ENCODE assay signal across 19 cellular contexts in genomic region chr3:13558651-13559050, GRCh38. TPM values are rescaled to one million over a fixed set of nuclear protein-coding genes. Genes with fewer than 3 reads are reported as not detected.
A peak's percentile ranks its signal among the peaks of the same experiment; 100 is the strongest.
DNase-seq lines count a peak whose midpoint lies in the region; ATAC-seq and TF ChIP-seq lines count a peak whose summit lies in the region.
"Had no signal": no experiment of that assay in that cellular context is flagged by ENCODE, and none has a peak within 500 bp of the region (broad histone marks: within the 10 kb centered on the region; RNA-seq: fewer than 3 reads in every experiment).

No MANE protein-coding gene starts in this region.

- no peak overlapping the region for H3K4me3 Mint-ChIP-seq in neural progenitor cell
- H3K4me3 Mint-ChIP-seq: B cell; CD4-positive, alpha-beta T cell; CD8-positive, alpha-beta T cell had no signal

- H3K27ac ChIP-seq in right atrium auricular region, result peak overlapping the region; percentile 28 to 29
- peak overlapping the region; percentile 45; the same call in 1 of the 2 replicates for H3K27ac ChIP-seq in RWPE1
- H3K27ac ChIP-seq in neural progenitor cell, result no peak overlapping the region
- H3K27ac ChIP-seq in vagina, result peak overlapping the region; percentile 56
- H3K27ac ChIP-seq: BLaER1 treated with 17β-estradiol and CSF1 and Interleukin-3, amounts not matched to agents 10 nM and 100 nM; C4-2B had no signal

- H3K9me3 Mint-ChIP-seq in neural progenitor cell, result no peaks in the 10 kb centered on the region
- H3K9me3 Mint-ChIP-seq: CD4-positive, alpha-beta T cell; CD8-positive, alpha-beta T cell had no signal

- no peaks in the 10 kb centered on the region for H4K20me1 ChIP-seq in neural progenitor cell (ENCODE audit: low read depth)
- H4K20me1 ChIP-seq: BLaER1 treated with 17β-estradiol and CSF1 and Interleukin-3, amounts not matched to agents 10 nM and 100 nM had no signal

- CTCF ChIA-PET in RWPE1 (lab: Yijun Ruan, JAX), result no interaction called here

- TF ChIP-seq CTCF in right atrium auricular region (IDR thresholded peaks at IDR 0.05), result no peak
- TF ChIP-seq CTCF in RWPE1 (conservative IDR thresholded peaks at IDR 0.05; ENCODE audit: low read depth), result no peak
- no peak for TF ChIP-seq CTCF in neural progenitor cell (IDR thresholded peaks at IDR 0.05)
- TF ChIP-seq CTCF in vagina (IDR thresholded peaks at IDR 0.05), result no peak

- H3K36me3 ChIP-seq in right atrium auricular region, result no peaks in the 10 kb centered on the region
- H3K36me3 ChIP-seq in neural progenitor cell, result no peaks in the 10 kb centered on the region
- H3K36me3 ChIP-seq in vagina, result no peaks in the 10 kb centered on the region
- H3K36me3 ChIP-seq: BLaER1 treated with 17β-estradiol and CSF1 and Interleukin-3, amounts not matched to agents 10 nM and 100 nM had no signal

- POLR2A ChIA-PET in RWPE1 (lab: Yijun Ruan, JAX; ENCODE audit: low non-redundant PET), result no interaction called here

- ATAC-seq in left ventricle myocardium superior (no peak), GM18502 (IDR thresholded peaks at IDR 0.05; ENCODE audit: poor library complexity, unreplicated experiment) (no peak)
- ATAC-seq: CD8-positive, alpha-beta T cell had no signal

- no peaks in the 10 kb centered on the region for H3K79me2 ChIP-seq in neural progenitor cell (ENCODE audit: low read depth)

- peak overlapping the region; percentile 57 for H3K27ac Mint-ChIP-seq in neural progenitor cell
- H3K27ac Mint-ChIP-seq: B cell; CD4-positive, alpha-beta T cell; CD8-positive, alpha-beta T cell had no signal

- H3K27me3 ChIP-seq in right atrium auricular region (no peaks in the 10 kb centered on the region), neural progenitor cell (no peaks in the 10 kb centered on the region), vagina (no peaks in the 10 kb centered on the region)
- H3K27me3 ChIP-seq: BLaER1 treated with 17β-estradiol and CSF1 and Interleukin-3, amounts not matched to agents 10 nM and 100 nM had no signal

- H2AFZ ChIP-seq in neural progenitor cell (replicated peaks), result no peak overlapping the region

- H3F3A ChIP-seq in neural progenitor cell (ENCODE audit: low read depth), result no peaks in the 10 kb centered on the region

- in situ Hi-C loops in ACHN (cut with HindIII; ENCODE audit: low pct_ligation_motif_present, low pct_unique_long_range_greater_than_20kb, low sequenced_read_pairs), result no loop called here

- TF ChIP-seq POLR2A in vagina (IDR thresholded peaks at IDR 0.05), result no peak

- no peak for DNase-seq in right atrium auricular region (ENCODE audit: low spot score)
- DNase-seq in left ventricle myocardium superior, result no peak
- DNase-seq in RWPE1 (ENCODE audit: low spot score), result no peak
- no peak for DNase-seq in neural progenitor cell (ENCODE audit: low spot score)
- no peak for DNase-seq in vagina (ENCODE audit: extremely low spot score in 2 of 2)
- no peak for DNase-seq in HPDE6-E6E7 (ENCODE audit: extremely low spot score)
- no peak for DNase-seq in ACHN
- DNase-seq: 8988T; AML-193; Caco-2; Calu3; CD4-positive, alpha-beta T cell; CD8-positive, alpha-beta T cell; DMS79 treated with DMSO at 0.1 percent for 48 hours; GF-D8 had no signal

- no peaks in the 10 kb centered on the region for H3K36me3 Mint-ChIP-seq in neural progenitor cell
- H3K36me3 Mint-ChIP-seq: CD8-positive, alpha-beta T cell had no signal

- H3K4me1 ChIP-seq in right atrium auricular region (peaks cover 0 to 52% of the 10 kb centered on the region in 2 donors), neural progenitor cell (peaks cover 15% of the 10 kb centered on the region), vagina (peaks cover 59% of the 10 kb centered on the region)
- H3K4me1 ChIP-seq: Caco-2 had no signal

- H3K9me3 ChIP-seq in right atrium auricular region (no peaks in the 10 kb centered on the region), neural progenitor cell (ENCODE audit: low read depth) (no peaks in the 10 kb centered on the region), vagina (no peaks in the 10 kb centered on the region)
- H3K9me3 ChIP-seq: BLaER1 treated with 17β-estradiol and CSF1 and Interleukin-3, amounts not matched to agents 10 nM and 100 nM; Caco-2 had no signal

- H3K9ac ChIP-seq in neural progenitor cell, result no peak overlapping the region
- H3K9ac ChIP-seq: BLaER1 treated with 17β-estradiol and CSF1 and Interleukin-3, amounts not matched to agents 10 nM and 100 nM had no signal

- H3K27me3 Mint-ChIP-seq in neural progenitor cell (ENCODE audit: insufficient read depth, low read depth), result peaks cover 11% of the 10 kb centered on the region

- intact Hi-C loops in left ventricle myocardium superior (cut with micrococcal nuclease), result no loop called here
- intact Hi-C loops in vagina (cut with DNase I), result no loop called here

- no peak overlapping the region for H3K4me3 ChIP-seq in right atrium auricular region
- H3K4me3 ChIP-seq in neural progenitor cell, result no peak overlapping the region
- H3K4me3 ChIP-seq in vagina, result no peak overlapping the region
- H3K4me3 ChIP-seq: BLaER1 treated with 17β-estradiol and CSF1 and Interleukin-3, amounts not matched to agents 10 nM and 100 nM had no signal

- H3K4me1 Mint-ChIP-seq in neural progenitor cell, result peaks cover 54% of the 10 kb centered on the region

- no peak overlapping the region for H3K4me2 ChIP-seq in neural progenitor cell

RNA-seq across cellular contexts. Expression of gene FBLN2, which starts 9.7 kb away (rescaled TPM):
- 100 to 1,000 TPM; 122 to 185 TPM for total RNA-seq in right atrium auricular region
- total RNA-seq in left ventricle myocardium superior, result 53.8 TPM
- 15.0 and 15.9 TPM in 2 replicates for total RNA-seq in neural progenitor cell (ENCODE audit: low replicate concordance)
- 94.3 TPM for total RNA-seq in vagina
- total RNA-seq: Calu3 had no signal
